1 cellular context compared by ENCODE assay signal in genomic region chr14:68685419-68686211, GRCh38.
TF ChIP-seq lines count a peak whose summit lies in the region.

No MANE protein-coding gene starts in this region.

TF ChIP-seq in SK-N-SH, 30 proteins besides CTCF, POLR2A, EP300 and RAD21 (continued from another document):
- TF ChIP-seq USF2 (IDR thresholded peaks at IDR 0.05; ENCODE audit: borderline replicate concordance, low read depth, low read length) (no peak), FOXJ3 (CRISPR knock-in tag; IDR thresholded peaks at IDR 0.05) (no peak), GATA2 (CRISPR knock-in tag; IDR thresholded peaks at IDR 0.05) (no peak), RCOR1 (IDR thresholded peaks at IDR 0.05; ENCODE audit: low read length) (no peak), TCF12 (IDR thresholded peaks at IDR 0.05) (peak; percentile 73)
- TF ChIP-seq, protein P1, sequence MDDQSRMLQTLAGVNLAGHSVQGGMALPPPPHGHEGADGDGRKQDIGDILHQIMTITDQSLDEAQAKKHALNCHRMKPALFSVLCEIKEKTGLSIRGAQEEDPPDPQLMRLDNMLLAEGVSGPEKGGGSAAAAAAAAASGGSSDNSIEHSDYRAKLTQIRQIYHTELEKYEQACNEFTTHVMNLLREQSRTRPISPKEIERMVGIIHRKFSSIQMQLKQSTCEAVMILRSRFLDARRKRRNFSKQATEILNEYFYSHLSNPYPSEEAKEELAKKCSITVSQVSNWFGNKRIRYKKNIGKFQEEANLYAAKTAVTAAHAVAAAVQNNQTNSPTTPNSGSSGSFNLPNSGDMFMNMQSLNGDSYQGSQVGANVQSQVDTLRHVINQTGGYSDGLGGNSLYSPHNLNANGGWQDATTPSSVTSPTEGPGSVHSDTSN (IDR thresholded peaks at IDR 0.05), result peak; percentile 74
- TF ChIP-seq, protein P2, sequence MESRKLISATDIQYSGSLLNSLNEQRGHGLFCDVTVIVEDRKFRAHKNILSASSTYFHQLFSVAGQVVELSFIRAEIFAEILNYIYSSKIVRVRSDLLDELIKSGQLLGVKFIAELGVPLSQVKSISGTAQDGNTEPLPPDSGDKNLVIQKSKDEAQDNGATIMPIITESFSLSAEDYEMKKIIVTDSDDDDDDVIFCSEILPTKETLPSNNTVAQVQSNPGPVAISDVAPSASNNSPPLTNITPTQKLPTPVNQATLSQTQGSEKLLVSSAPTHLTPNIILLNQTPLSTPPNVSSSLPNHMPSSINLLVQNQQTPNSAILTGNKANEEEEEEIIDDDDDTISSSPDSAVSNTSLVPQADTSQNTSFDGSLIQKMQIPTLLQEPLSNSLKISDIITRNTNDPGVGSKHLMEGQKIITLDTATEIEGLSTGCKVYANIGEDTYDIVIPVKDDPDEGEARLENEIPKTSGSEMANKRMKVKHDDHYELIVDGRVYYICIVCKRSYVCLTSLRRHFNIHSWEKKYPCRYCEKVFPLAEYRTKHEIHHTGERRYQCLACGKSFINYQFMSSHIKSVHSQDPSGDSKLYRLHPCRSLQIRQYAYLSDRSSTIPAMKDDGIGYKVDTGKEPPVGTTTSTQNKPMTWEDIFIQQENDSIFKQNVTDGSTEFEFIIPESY (IDR thresholded peaks at IDR 0.05; ENCODE audit: borderline replicate concordance, low read depth), result no peak
